ENCODE assay signal across 1 cellular context in genomic region chr2:61764035-61764800, GRCh38.
TF ChIP-seq lines count a peak whose summit lies in the region.

No MANE protein-coding gene starts in this region.

TF ChIP-seq in HepG2, 621 proteins besides CTCF, POLR2A, EP300 and RAD21 (continued from another document):
- TF ChIP-seq, protein P1, sequence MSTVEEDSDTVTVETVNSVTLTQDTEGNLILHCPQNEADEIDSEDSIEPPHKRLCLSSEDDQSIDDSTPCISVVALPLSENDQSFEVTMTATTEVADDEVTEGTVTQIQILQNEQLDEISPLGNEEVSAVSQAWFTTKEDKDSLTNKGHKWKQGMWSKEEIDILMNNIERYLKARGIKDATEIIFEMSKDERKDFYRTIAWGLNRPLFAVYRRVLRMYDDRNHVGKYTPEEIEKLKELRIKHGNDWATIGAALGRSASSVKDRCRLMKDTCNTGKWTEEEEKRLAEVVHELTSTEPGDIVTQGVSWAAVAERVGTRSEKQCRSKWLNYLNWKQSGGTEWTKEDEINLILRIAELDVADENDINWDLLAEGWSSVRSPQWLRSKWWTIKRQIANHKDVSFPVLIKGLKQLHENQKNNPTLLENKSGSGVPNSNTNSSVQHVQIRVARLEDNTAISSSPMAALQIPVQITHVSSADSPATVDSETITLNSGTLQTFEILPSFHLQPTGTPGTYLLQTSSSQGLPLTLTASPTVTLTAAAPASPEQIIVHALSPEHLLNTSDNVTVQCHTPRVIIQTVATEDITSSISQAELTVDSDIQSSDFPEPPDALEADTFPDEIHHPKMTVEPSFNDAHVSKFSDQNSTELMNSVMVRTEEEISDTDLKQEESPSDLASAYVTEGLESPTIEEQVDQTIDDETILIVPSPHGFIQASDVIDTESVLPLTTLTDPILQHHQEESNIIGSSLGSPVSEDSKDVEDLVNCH (CRISPR knock-in tag; IDR thresholded peaks at IDR 0.05) = no peak
- TF ChIP-seq ZNF3 (CRISPR knock-in tag; IDR thresholded peaks at IDR 0.05) (no peak), ZNF230 (CRISPR knock-in tag; IDR thresholded peaks at IDR 0.05) (peak; percentile 92; the same call in 1 of the 2 replicates), ZNF432 (CRISPR knock-in tag; IDR thresholded peaks at IDR 0.05; ENCODE audit: borderline replicate concordance) (no peak), NR2F1 (CRISPR knock-in tag; IDR thresholded peaks at IDR 0.05) (no peak), ZNF546 (CRISPR knock-in tag; conservative IDR thresholded peaks at IDR 0.05) (0 out of 2 replicates have a peak, but pooled peaks have one; percentile 80), HCFC1 (IDR thresholded peaks at IDR 0.05; ENCODE audit: low read depth, low read length) (no peak), HNRNPL (IDR thresholded peaks at IDR 0.05; ENCODE audit: low read depth, low read length) (0 out of 2 replicates have a peak, but pooled peaks have one; percentile 29), ZNF678 (CRISPR knock-in tag; IDR thresholded peaks at IDR 0.05) (0 out of 2 replicates have a peak, but pooled peaks have one; percentile 61), YEATS4 (CRISPR knock-in tag; IDR thresholded peaks at IDR 0.05; ENCODE audit: borderline replicate concordance) (no peak; the same call in 1 of the 2 replicates), ZNF34 (CRISPR knock-in tag; IDR thresholded peaks at IDR 0.05; ENCODE audit: borderline replicate concordance) (no peak; the same call in 1 of the 2 replicates), MTF2 (CRISPR knock-in tag; IDR thresholded peaks at IDR 0.05; ENCODE audit: borderline replicate concordance) (peak; percentile 45; the same call in 1 of the 2 replicates), SOX13 (IDR thresholded peaks at IDR 0.05) (no peak), SOX13 (CRISPR knock-in tag; conservative IDR thresholded peaks at IDR 0.05 in 1 of 2, IDR thresholded peaks at IDR 0.05 in 1 of 2) (peak in 1 of 2 experiments; percentile 36; a peak in 1 of 4 replicates), ZNF564 (CRISPR knock-in tag; IDR thresholded peaks at IDR 0.05) (peak; percentile 72), SMARCE1 (IDR thresholded peaks at IDR 0.05; ENCODE audit: borderline replicate concordance) (no peak), RARG (CRISPR knock-in tag; IDR thresholded peaks at IDR 0.05; ENCODE audit: low read depth) (no peak), HMGA1 (CRISPR knock-in tag; conservative IDR thresholded peaks at IDR 0.05) (no peak), TEAD2 (CRISPR knock-in tag; IDR thresholded peaks at IDR 0.05) (no peak), ARID2 (CRISPR knock-in tag; IDR thresholded peaks at IDR 0.05; ENCODE audit: borderline replicate concordance) (0 out of 2 replicates have a peak, but pooled peaks have one; percentile 88), ZBTB33 (CRISPR knock-in tag; IDR thresholded peaks at IDR 0.05) (peak; percentile 62), DNMT1 (CRISPR knock-in tag; IDR thresholded peaks at IDR 0.05) (peak; percentile 65; the same call in 1 of the 2 replicates), ZSCAN20 (CRISPR knock-in tag; IDR thresholded peaks at IDR 0.05; ENCODE audit: borderline replicate concordance) (no peak), ZNF782 (CRISPR knock-in tag; IDR thresholded peaks at IDR 0.05; ENCODE audit: borderline replicate concordance) (peak; percentile 94; the same call in 1 of the 2 replicates), TFE3 (CRISPR knock-in tag; IDR thresholded peaks at IDR 0.05) (0 out of 2 replicates have a peak, but pooled peaks have one; percentile 9)
- TF ChIP-seq, protein P2, sequence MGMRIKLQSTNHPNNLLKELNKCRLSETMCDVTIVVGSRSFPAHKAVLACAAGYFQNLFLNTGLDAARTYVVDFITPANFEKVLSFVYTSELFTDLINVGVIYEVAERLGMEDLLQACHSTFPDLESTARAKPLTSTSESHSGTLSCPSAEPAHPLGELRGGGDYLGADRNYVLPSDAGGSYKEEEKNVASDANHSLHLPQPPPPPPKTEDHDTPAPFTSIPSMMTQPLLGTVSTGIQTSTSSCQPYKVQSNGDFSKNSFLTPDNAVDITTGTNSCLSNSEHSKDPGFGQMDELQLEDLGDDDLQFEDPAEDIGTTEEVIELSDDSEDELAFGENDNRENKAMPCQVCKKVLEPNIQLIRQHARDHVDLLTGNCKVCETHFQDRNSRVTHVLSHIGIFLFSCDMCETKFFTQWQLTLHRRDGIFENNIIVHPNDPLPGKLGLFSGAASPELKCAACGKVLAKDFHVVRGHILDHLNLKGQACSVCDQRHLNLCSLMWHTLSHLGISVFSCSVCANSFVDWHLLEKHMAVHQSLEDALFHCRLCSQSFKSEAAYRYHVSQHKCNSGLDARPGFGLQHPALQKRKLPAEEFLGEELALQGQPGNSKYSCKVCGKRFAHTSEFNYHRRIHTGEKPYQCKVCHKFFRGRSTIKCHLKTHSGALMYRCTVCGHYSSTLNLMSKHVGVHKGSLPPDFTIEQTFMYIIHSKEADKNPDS (CRISPR knock-in tag; IDR thresholded peaks at IDR 0.05) = no peak
